In the genomic region with DNA sequence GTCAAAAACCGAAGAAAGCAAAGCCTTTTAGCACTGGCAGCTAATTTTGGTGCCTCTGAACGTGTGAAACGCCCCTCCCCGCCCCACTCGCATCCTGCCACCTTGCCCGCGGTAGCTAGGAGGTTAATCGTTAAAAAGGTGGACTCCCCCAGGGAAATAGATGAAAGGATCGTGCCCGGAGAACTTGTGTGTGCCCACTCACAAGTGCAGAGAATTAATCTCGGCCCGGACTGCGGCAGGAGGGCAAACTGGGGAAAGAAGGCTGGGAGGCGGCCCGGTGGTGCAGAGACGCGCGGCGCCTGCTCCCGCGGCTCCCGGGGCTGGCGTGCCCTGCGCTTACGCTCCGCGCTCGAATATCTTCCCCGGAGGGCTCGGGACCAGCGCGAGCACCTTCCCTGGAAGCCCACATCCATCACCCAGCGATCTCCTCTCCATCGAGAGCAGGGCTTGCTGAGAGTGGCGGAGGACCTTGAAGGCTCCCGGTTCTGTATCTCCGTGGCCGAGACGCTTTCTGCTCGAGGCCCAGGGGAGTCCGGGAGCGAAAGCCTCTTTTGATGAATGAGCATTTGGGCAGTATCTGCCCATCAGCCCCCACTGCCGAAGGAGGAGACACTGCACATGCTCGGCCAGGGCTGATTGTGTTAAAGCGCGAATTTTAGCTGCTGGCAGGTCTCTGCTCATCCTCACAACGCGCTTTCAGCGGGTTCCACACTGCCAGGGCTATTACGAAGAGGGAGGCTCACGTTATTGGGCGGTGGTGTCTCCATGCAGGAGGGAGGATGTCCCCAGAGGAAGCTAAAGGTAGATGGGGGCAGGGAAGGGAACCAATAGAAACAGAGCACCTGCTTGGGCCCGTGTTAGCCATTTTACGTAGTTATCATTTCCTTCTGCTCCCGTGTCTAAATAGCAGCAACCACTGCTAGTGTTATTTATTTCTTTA, we compare ENCODE assay signal across 8 cellular contexts. TPM values are rescaled to one million over a fixed set of nuclear protein-coding genes. Genes with fewer than 3 reads are reported as not detected.
A peak's percentile ranks its signal among the peaks of the same experiment; 100 is the strongest.
DNase-seq lines count a peak whose midpoint lies in the region; ATAC-seq and TF ChIP-seq lines count a peak whose summit lies in the region.

No MANE protein-coding gene starts in this region.

- no peaks in the 10 kb centered on the region for H3K36me3 ChIP-seq in CD8-positive, alpha-beta T cell (ENCODE audit: insufficient read depth, low read length)
- H3K36me3 ChIP-seq in SJCRH30: no peaks in the 10 kb centered on the region

- DNase-seq in CD8-positive, alpha-beta T cell: peak in 3 of 7 experiments; percentile 12 to 63 (median 23)
- DNase-seq in SJCRH30 (peak; percentile 7 to 33), caudate nucleus (lab: John Stamatoyannopoulos, UW) (peak in 55 of 61 donors; percentile 3 to 80 (median 46)), islet precursor cell (peak; percentile 67), T-helper 9 cell (no peak)

- intact Hi-C loops in CD8-positive, alpha-beta T cell (cut with DNase I, micrococcal nuclease): loop anchor here in 1 of 2 experiments (2.0 to 5.0 kb wide), 2 partner anchors 14 to 35 kb away; no protein-coding TSS in a partner anchor

- H3K4me3 ChIP-seq in CD8-positive, alpha-beta T cell (ENCODE audit: low read depth, low read length): peak overlapping the region; percentile 57
- H3K4me3 ChIP-seq in SJCRH30: peak overlapping the region; percentile 55
- peak overlapping the region; percentile 30 to 55 (median 38) for H3K4me3 ChIP-seq in skin epidermis

- no peaks in the 10 kb centered on the region for H3K36me3 Mint-ChIP-seq in CD8-positive, alpha-beta T cell

- H3K27me3 Mint-ChIP-seq in CD8-positive, alpha-beta T cell (ENCODE audit: low read depth): peaks cover 27% of the 10 kb centered on the region

- H3K27ac ChIP-seq in CD8-positive, alpha-beta T cell (ENCODE audit: low read depth, low read length): no peak overlapping the region
- no peak overlapping the region for H3K27ac ChIP-seq in SJCRH30
- peak overlapping the region; percentile 49 for H3K27ac ChIP-seq in caudate nucleus (ENCODE audit: low read depth, low read length)
- peak overlapping the region in 19 of 21 experiments; percentile 3 to 86 (median 72) for H3K27ac ChIP-seq in skin epidermis

- H3K4me3 Mint-ChIP-seq in CD8-positive, alpha-beta T cell: peak overlapping the region; percentile 87

- H3K9me3 ChIP-seq in CD8-positive, alpha-beta T cell (ENCODE audit: low read length): no peaks in the 10 kb centered on the region
- no peaks in the 10 kb centered on the region for H3K9me3 ChIP-seq in SJCRH30 (replicated peaks)

- H3K27ac Mint-ChIP-seq in CD8-positive, alpha-beta T cell: no peak overlapping the region

- H3K4me1 ChIP-seq in CD8-positive, alpha-beta T cell (ENCODE audit: insufficient read depth, low read length): peaks cover 13% of the 10 kb centered on the region
- peaks cover 3% of the 10 kb centered on the region; the same call in 1 of the 2 replicates for H3K4me1 ChIP-seq in SJCRH30

- CTCF ChIA-PET in CD8-positive, alpha-beta T cell (lab: Charles Lee): interaction anchor here (0.5 to 2.0 kb wide), 6 partner anchors 11 to 71 kb away, joined by 3 to 9 read pairs (median 4); no protein-coding TSS in a partner anchor

- peak; percentile 52 for ATAC-seq in CD8-positive, alpha-beta T cell
- ATAC-seq in GM19395 (IDR thresholded peaks at IDR 0.05; ENCODE audit: unreplicated experiment) (peak; percentile 62), HG03521 (IDR thresholded peaks at IDR 0.05; ENCODE audit: unreplicated experiment) (peak; percentile 43)

- H3K27me3 ChIP-seq in CD8-positive, alpha-beta T cell (ENCODE audit: insufficient read depth, low read length): peaks cover 16% of the 10 kb centered on the region
- H3K27me3 ChIP-seq in SJCRH30: no peaks in the 10 kb centered on the region

- H3K9me3 Mint-ChIP-seq in CD8-positive, alpha-beta T cell: no peaks in the 10 kb centered on the region

- POLR2A ChIA-PET in CD8-positive, alpha-beta T cell (lab: Charles Lee): interaction anchor here (0.6 to 1.1 kb wide), 4 partner anchors 9 to 62 kb away, joined by 3 to 6 read pairs (median 4); no protein-coding TSS in a partner anchor

- no peak for TF ChIP-seq CTCF in CD8-positive, alpha-beta T cell (IDR thresholded peaks at IDR 0.05)

- peaks cover 16% of the 10 kb centered on the region for H3K4me1 Mint-ChIP-seq in CD8-positive, alpha-beta T cell (ENCODE audit: low read depth)

RNA-seq across cellular contexts. Expression of a gene that starts 1.3 kb away (rescaled TPM):
- not detected for total RNA-seq in CD8-positive, alpha-beta T cell
- total RNA-seq in SJCRH30 (2014; rRNA removed; shearing (Covaris generic)): 0.12 and 0.18 TPM in 2 replicates

Comparison
In these comparisons a context has a peak if more than half of its experiments do, and no peak if none do; other contexts are left out.
1. H3K27ac ChIP-seq: peak in caudate nucleus (single experiment) and skin epidermis (19 of 21); none in CD8-positive, alpha-beta T cell (single experiment) and SJCRH30 (single experiment).
2. Peak in every context shown above with its lines, with median percentiles within 50 percentile points of each other: ATAC-seq and H3K4me3 ChIP-seq.